Comparison of ENCODE assay signal across 15 cellular contexts in the genomic region with DNA sequence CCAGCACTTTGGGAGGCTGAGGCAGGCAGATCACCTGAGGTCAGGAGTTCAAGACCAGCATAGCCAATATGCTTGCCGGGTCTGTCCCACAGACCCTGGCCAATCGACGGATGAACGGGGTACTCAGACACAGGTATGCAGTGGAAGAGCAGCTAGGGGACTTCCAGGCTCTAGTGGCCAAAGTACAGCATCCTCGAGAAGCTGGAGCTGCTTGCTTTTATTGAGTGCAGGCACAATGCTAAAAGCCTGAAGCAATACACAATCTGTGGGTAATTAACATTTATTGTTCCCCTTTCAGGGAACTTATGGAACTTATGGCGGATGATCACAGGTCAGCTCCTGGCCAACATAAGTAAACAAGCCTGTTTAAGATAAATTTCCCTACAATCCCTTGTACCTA. TPM values are rescaled to one million over a fixed set of nuclear protein-coding genes. Genes with fewer than 3 reads are reported as not detected.
DNase-seq lines count a peak whose midpoint lies in the region; ATAC-seq and TF ChIP-seq lines count a peak whose summit lies in the region.
"Had no signal": no experiment of that assay in that cellular context is flagged by ENCODE, and none has a peak within 500 bp of the region (broad histone marks: within the 10 kb centered on the region; RNA-seq: fewer than 3 reads in every experiment).

No MANE protein-coding gene starts in this region.

- H3K4me1 ChIP-seq in stomach, result peaks cover 0 to 49% (median 8%) of the 10 kb centered on the region in 4 donors
- H3K4me1 ChIP-seq in gastroesophageal sphincter, result peaks cover 0 to 4% (median 0%) of the 10 kb centered on the region in 3 donors
- H3K4me1 ChIP-seq: pancreas had no signal

- TF ChIP-seq POLR2A in NB4 (IDR thresholded peaks at IDR 0.05; ENCODE audit: extremely low read depth, insufficient read length), result no peak
- no peak for TF ChIP-seq POLR2A in stomach (IDR thresholded peaks at IDR 0.05)
- no peak for TF ChIP-seq POLR2A in gastroesophageal sphincter (IDR thresholded peaks at IDR 0.05)

- intact Hi-C loops in dorsolateral prefrontal cortex (cut with DNase I), result no loop called here
- intact Hi-C loops in stomach (cut with DNase I; ENCODE audit: low total_unique reads), result no loop called here

- H3K27me3 ChIP-seq in dorsolateral prefrontal cortex (no peaks in the 10 kb centered on the region), stomach (no peaks in the 10 kb centered on the region), gastroesophageal sphincter (peaks cover 11% of the 10 kb centered on the region)
- H3K27me3 ChIP-seq: adrenal gland, pancreas had no signal

- TF ChIP-seq CTCF in NB4 (IDR thresholded peaks at IDR 0.05; ENCODE audit: low read depth, low read length) (no peak), dorsolateral prefrontal cortex (IDR thresholded peaks at IDR 0.05 in 54 of 56, conservative IDR thresholded peaks at IDR 0.05 in 2 of 56; ENCODE audit: low read depth in 1 of 56, partially characterized antibody in 56 of 56) (no peak), stomach (IDR thresholded peaks at IDR 0.05) (no peak), gastroesophageal sphincter (IDR thresholded peaks at IDR 0.05) (no peak)

- H3K4me3 ChIP-seq in NB4 (ENCODE audit: low read depth, low read length) (no peak overlapping the region), dorsolateral prefrontal cortex (no peak overlapping the region), stomach (no peak overlapping the region), gastroesophageal sphincter (no peak overlapping the region)
- H3K4me3 ChIP-seq: adrenal gland, pancreas had no signal

- ATAC-seq in HG03097 (IDR thresholded peaks at IDR 0.05; ENCODE audit: low FRiP score, unreplicated experiment) (no peak), gastroesophageal sphincter (no peak)
- ATAC-seq: pancreas, Right ventricle myocardium inferior had no signal

- DNase-seq in activated effector memory CD4-positive, alpha-beta T cell treated with anti-CD3 and anti-CD28 coated beads, Interleukin-2, amount 50 U/mL, for 16 hours, result peak; percentile 55
- no peak for DNase-seq in activated effector memory CD4-positive, alpha-beta T cell treated with Interleukin-2 at 50 U/mL for 16 hours
- peak; percentile 34 for DNase-seq in NB4 (ENCODE audit: low read depth)
- no peak for DNase-seq in dorsolateral prefrontal cortex
- DNase-seq in stomach, result peak; percentile 1
- DNase-seq in NCI-H510A (lab: John Stamatoyannopoulos, UW), result no peak
- DNase-seq: activated B cell treated with CpG ODN at 0.5 μM for 24 hours, activated T-cell treated with anti-CD3 and anti-CD28 coated beads for 4 hours, adrenal gland, NCI-H187, NCI-H446, pancreas had no signal

- H3K9me3 ChIP-seq in stomach (no peaks in the 10 kb centered on the region), gastroesophageal sphincter (peaks cover 0 to 10% (median 0%) of the 10 kb centered on the region in 3 donors)
- H3K9me3 ChIP-seq: adrenal gland, pancreas had no signal

- WGBS in stomach, 5 donors, result 81 to 93% (median 90%) methylated on average over 6 of the region's 6 CpGs
- 86 to 100% methylated on average over 1 to 6 of the region's 6 CpGs for WGBS in gastroesophageal sphincter (ENCODE audit: low coverage in 1 of 2), 2 donors

- H3K36me3 ChIP-seq in stomach (no peaks in the 10 kb centered on the region), gastroesophageal sphincter (no peaks in the 10 kb centered on the region)
- H3K36me3 ChIP-seq: adrenal gland, pancreas had no signal

- H3K27ac ChIP-seq in dorsolateral prefrontal cortex (peak overlapping the region in 51 of 59 donors; percentile 2 to 94 (median 83)), stomach (no peak overlapping the region), gastroesophageal sphincter (no peak overlapping the region)
- H3K27ac ChIP-seq: adrenal gland, pancreas had no signal

- TF ChIP-seq EP300 in stomach (IDR thresholded peaks at IDR 0.05) (no peak), gastroesophageal sphincter (IDR thresholded peaks at IDR 0.05) (no peak)

RNA-seq across cellular contexts. Expression of gene SEMA4D, which starts 32.8 kb away (rescaled TPM):
- total RNA-seq in dorsolateral prefrontal cortex, result 100 to 1,000 TPM in 116 of 120 experiments, 10 to 100 TPM in 4; 90.5 to 697 (median 192) TPM
- total RNA-seq in stomach, result 10 to 100 TPM; 11.1 to 43.3 (median 28.8) TPM
- polyA plus RNA-seq in stomach, result 10 to 100 TPM in 1 of 3 donors, 1 to 10 TPM in 2; 4.9 to 10.9 (median 8.4) TPM
- total RNA-seq in gastroesophageal sphincter, result 10 to 100 TPM in 1 of 4 donors, 1 to 10 TPM in 3; 4.4 to 12.0 (median 6.5) TPM

Comparison
In these comparisons a context has a peak if more than half of its experiments do, and no peak if none do; other contexts are left out.
1. DNase-seq: peak in activated effector memory CD4-positive, alpha-beta T cell treated with anti-CD3 and anti-CD28 coated beads, Interleukin-2, amount 50 U/mL, for 16 hours (single experiment), NB4 (single experiment) and stomach (single experiment); none in activated effector memory CD4-positive, alpha-beta T cell treated with Interleukin-2 at 50 U/mL for 16 hours (single experiment), dorsolateral prefrontal cortex (0 of 10) and NCI-H510A (single experiment).
2. H3K27ac ChIP-seq: peak in dorsolateral prefrontal cortex (51 of 59); none in stomach (0 of 5) and gastroesophageal sphincter (0 of 4).